Comparison of ENCODE assay signal across 1 cellular context in the genomic region with DNA sequence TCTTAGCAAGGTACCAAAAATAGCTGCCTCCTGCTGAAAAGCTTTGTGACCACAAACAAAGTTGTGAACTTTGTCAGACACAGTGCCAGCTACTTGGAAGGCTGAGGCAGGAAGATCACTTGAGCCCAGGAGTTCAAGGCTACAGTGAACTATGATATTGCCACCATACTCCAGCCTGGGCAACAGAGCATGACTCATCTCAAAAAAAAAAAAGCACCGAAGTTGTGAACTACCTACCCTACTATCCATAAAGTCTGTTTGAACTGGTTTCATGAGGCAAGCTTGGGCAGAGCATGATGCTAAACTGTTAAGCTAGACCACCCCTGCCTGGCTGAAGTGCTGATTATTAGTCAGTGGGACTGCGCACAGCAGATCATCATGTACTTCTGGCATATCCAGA.
TF ChIP-seq lines count a peak whose summit lies in the region.

No MANE protein-coding gene starts in this region.

TF ChIP-seq in HepG2, 621 proteins besides CTCF, POLR2A, EP300 and RAD21 (continued from another document and continues in another):
- TF ChIP-seq JUN (CRISPR knock-in tag; IDR thresholded peaks at IDR 0.05) (0 out of 2 replicates have a peak, but pooled peaks have one; percentile 47), REXO4 (CRISPR knock-in tag; IDR thresholded peaks at IDR 0.05; ENCODE audit: borderline replicate concordance) (no peak), ZSCAN12 (CRISPR knock-in tag; IDR thresholded peaks at IDR 0.05) (no peak), GTF3A (CRISPR knock-in tag; conservative IDR thresholded peaks at IDR 0.05) (no peak), THAP11 (CRISPR knock-in tag; IDR thresholded peaks at IDR 0.05) (no peak), NFE2L1 (CRISPR knock-in tag; IDR thresholded peaks at IDR 0.05; ENCODE audit: borderline replicate concordance) (no peak), ZNF703 (CRISPR knock-in tag; IDR thresholded peaks at IDR 0.05; ENCODE audit: borderline replicate concordance) (no peak), ZNF607 (CRISPR knock-in tag; IDR thresholded peaks at IDR 0.05; ENCODE audit: borderline replicate concordance) (no peak), RARA (CRISPR knock-in tag; IDR thresholded peaks at IDR 0.05) (peak; percentile 92), GFI1 (CRISPR knock-in tag; IDR thresholded peaks at IDR 0.05; ENCODE audit: borderline replicate concordance) (no peak), JUND (CRISPR knock-in tag; IDR thresholded peaks at IDR 0.05) (peak; percentile 70; the same call in 1 of the 2 replicates), ZNF441 (CRISPR knock-in tag; IDR thresholded peaks at IDR 0.05; ENCODE audit: borderline replicate concordance) (no peak), TEAD3 (CRISPR knock-in tag; optimal IDR thresholded peaks at IDR 0.05; ENCODE audit: borderline replicate concordance) (peak; percentile 43), MAZ (IDR thresholded peaks at IDR 0.05; ENCODE audit: borderline replicate concordance, low read depth, low read length) (no peak), MAZ (CRISPR knock-in tag; IDR thresholded peaks at IDR 0.05; ENCODE audit: low read depth) (no peak), ZNF30 (CRISPR knock-in tag; IDR thresholded peaks at IDR 0.05) (no peak), FOSL1 (CRISPR knock-in tag; IDR thresholded peaks at IDR 0.05; ENCODE audit: borderline replicate concordance) (peak; percentile 71; the same call in 1 of the 2 replicates), RXRB (CRISPR knock-in tag; IDR thresholded peaks at IDR 0.05; ENCODE audit: borderline replicate concordance) (peak; percentile 36; the same call in 1 of the 2 replicates), SP1 (IDR thresholded peaks at IDR 0.05) (no peak), SP1 (CRISPR knock-in tag; IDR thresholded peaks at IDR 0.05) (no peak), ZFP1 (CRISPR knock-in tag; IDR thresholded peaks at IDR 0.05) (peak; percentile 93), ZNF160 (CRISPR knock-in tag; IDR thresholded peaks at IDR 0.05) (no peak), TBL1XR1 (IDR thresholded peaks at IDR 0.05; ENCODE audit: borderline replicate concordance, low read length, partially characterized antibody) (no peak), HNF4A (CRISPR knock-in tag; IDR thresholded peaks at IDR 0.05) (peak; percentile 50; the same call in 1 of the 2 replicates), ARNT2 (CRISPR knock-in tag; IDR thresholded peaks at IDR 0.05; ENCODE audit: low read depth) (no peak), SPEN (CRISPR knock-in tag; IDR thresholded peaks at IDR 0.05; ENCODE audit: low read depth) (no peak), ATF1 (CRISPR knock-in tag; IDR thresholded peaks at IDR 0.05) (no peak)
- TF ChIP-seq, protein P1, sequence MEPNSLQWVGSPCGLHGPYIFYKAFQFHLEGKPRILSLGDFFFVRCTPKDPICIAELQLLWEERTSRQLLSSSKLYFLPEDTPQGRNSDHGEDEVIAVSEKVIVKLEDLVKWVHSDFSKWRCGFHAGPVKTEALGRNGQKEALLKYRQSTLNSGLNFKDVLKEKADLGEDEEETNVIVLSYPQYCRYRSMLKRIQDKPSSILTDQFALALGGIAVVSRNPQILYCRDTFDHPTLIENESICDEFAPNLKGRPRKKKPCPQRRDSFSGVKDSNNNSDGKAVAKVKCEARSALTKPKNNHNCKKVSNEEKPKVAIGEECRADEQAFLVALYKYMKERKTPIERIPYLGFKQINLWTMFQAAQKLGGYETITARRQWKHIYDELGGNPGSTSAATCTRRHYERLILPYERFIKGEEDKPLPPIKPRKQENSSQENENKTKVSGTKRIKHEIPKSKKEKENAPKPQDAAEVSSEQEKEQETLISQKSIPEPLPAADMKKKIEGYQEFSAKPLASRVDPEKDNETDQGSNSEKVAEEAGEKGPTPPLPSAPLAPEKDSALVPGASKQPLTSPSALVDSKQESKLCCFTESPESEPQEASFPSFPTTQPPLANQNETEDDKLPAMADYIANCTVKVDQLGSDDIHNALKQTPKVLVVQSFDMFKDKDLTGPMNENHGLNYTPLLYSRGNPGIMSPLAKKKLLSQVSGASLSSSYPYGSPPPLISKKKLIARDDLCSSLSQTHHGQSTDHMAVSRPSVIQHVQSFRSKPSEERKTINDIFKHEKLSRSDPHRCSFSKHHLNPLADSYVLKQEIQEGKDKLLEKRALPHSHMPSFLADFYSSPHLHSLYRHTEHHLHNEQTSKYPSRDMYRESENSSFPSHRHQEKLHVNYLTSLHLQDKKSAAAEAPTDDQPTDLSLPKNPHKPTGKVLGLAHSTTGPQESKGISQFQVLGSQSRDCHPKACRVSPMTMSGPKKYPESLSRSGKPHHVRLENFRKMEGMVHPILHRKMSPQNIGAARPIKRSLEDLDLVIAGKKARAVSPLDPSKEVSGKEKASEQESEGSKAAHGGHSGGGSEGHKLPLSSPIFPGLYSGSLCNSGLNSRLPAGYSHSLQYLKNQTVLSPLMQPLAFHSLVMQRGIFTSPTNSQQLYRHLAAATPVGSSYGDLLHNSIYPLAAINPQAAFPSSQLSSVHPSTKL (CRISPR knock-in tag; IDR thresholded peaks at IDR 0.05) = peak; percentile 66; the same call in 1 of the 2 replicates
- TF ChIP-seq, protein P2, sequence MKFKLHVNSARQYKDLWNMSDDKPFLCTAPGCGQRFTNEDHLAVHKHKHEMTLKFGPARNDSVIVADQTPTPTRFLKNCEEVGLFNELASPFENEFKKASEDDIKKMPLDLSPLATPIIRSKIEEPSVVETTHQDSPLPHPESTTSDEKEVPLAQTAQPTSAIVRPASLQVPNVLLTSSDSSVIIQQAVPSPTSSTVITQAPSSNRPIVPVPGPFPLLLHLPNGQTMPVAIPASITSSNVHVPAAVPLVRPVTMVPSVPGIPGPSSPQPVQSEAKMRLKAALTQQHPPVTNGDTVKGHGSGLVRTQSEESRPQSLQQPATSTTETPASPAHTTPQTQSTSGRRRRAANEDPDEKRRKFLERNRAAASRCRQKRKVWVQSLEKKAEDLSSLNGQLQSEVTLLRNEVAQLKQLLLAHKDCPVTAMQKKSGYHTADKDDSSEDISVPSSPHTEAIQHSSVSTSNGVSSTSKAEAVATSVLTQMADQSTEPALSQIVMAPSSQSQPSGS (CRISPR knock-in tag; IDR thresholded peaks at IDR 0.05) = no peak
- TF ChIP-seq, protein P3, sequence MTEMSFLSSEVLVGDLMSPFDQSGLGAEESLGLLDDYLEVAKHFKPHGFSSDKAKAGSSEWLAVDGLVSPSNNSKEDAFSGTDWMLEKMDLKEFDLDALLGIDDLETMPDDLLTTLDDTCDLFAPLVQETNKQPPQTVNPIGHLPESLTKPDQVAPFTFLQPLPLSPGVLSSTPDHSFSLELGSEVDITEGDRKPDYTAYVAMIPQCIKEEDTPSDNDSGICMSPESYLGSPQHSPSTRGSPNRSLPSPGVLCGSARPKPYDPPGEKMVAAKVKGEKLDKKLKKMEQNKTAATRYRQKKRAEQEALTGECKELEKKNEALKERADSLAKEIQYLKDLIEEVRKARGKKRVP (CRISPR knock-in tag; IDR thresholded peaks at IDR 0.05) = no peak
- TF ChIP-seq, protein P4, sequence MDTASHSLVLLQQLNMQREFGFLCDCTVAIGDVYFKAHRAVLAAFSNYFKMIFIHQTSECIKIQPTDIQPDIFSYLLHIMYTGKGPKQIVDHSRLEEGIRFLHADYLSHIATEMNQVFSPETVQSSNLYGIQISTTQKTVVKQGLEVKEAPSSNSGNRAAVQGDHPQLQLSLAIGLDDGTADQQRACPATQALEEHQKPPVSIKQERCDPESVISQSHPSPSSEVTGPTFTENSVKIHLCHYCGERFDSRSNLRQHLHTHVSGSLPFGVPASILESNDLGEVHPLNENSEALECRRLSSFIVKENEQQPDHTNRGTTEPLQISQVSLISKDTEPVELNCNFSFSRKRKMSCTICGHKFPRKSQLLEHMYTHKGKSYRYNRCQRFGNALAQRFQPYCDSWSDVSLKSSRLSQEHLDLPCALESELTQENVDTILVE (CRISPR knock-in tag; IDR thresholded peaks at IDR 0.05) = no peak
- TF ChIP-seq, protein P5, sequence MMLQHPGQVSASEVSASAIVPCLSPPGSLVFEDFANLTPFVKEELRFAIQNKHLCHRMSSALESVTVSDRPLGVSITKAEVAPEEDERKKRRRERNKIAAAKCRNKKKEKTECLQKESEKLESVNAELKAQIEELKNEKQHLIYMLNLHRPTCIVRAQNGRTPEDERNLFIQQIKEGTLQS (CRISPR knock-in tag; IDR thresholded peaks at IDR 0.05) = peak; percentile 61; the same call in 1 of the 2 replicates
- TF ChIP-seq, protein P6, sequence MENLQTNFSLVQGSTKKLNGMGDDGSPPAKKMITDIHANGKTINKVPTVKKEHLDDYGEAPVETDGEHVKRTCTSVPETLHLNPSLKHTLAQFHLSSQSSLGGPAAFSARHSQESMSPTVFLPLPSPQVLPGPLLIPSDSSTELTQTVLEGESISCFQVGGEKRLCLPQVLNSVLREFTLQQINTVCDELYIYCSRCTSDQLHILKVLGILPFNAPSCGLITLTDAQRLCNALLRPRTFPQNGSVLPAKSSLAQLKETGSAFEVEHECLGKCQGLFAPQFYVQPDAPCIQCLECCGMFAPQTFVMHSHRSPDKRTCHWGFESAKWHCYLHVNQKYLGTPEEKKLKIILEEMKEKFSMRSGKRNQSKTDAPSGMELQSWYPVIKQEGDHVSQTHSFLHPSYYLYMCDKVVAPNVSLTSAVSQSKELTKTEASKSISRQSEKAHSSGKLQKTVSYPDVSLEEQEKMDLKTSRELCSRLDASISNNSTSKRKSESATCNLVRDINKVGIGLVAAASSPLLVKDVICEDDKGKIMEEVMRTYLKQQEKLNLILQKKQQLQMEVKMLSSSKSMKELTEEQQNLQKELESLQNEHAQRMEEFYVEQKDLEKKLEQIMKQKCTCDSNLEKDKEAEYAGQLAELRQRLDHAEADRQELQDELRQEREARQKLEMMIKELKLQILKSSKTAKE (CRISPR knock-in tag; IDR thresholded peaks at IDR 0.05; ENCODE audit: borderline replicate concordance) = no peak
- TF ChIP-seq, protein P7, sequence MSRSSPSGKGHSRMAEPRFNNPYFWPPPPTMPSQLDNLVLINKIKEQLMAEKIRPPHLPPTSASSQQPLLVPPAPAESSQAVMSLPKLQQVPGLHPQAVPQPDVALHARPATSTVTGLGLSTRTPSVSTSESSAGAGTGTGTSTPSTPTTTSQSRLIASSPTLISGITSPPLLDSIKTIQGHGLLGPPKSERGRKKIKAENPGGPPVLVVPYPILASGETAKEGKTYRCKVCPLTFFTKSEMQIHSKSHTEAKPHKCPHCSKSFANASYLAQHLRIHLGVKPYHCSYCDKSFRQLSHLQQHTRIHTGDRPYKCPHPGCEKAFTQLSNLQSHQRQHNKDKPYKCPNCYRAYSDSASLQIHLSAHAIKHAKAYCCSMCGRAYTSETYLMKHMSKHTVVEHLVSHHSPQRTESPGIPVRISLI (CRISPR knock-in tag; IDR thresholded peaks at IDR 0.05; ENCODE audit: borderline replicate concordance) = peak; percentile 91
- TF ChIP-seq, protein P8, sequence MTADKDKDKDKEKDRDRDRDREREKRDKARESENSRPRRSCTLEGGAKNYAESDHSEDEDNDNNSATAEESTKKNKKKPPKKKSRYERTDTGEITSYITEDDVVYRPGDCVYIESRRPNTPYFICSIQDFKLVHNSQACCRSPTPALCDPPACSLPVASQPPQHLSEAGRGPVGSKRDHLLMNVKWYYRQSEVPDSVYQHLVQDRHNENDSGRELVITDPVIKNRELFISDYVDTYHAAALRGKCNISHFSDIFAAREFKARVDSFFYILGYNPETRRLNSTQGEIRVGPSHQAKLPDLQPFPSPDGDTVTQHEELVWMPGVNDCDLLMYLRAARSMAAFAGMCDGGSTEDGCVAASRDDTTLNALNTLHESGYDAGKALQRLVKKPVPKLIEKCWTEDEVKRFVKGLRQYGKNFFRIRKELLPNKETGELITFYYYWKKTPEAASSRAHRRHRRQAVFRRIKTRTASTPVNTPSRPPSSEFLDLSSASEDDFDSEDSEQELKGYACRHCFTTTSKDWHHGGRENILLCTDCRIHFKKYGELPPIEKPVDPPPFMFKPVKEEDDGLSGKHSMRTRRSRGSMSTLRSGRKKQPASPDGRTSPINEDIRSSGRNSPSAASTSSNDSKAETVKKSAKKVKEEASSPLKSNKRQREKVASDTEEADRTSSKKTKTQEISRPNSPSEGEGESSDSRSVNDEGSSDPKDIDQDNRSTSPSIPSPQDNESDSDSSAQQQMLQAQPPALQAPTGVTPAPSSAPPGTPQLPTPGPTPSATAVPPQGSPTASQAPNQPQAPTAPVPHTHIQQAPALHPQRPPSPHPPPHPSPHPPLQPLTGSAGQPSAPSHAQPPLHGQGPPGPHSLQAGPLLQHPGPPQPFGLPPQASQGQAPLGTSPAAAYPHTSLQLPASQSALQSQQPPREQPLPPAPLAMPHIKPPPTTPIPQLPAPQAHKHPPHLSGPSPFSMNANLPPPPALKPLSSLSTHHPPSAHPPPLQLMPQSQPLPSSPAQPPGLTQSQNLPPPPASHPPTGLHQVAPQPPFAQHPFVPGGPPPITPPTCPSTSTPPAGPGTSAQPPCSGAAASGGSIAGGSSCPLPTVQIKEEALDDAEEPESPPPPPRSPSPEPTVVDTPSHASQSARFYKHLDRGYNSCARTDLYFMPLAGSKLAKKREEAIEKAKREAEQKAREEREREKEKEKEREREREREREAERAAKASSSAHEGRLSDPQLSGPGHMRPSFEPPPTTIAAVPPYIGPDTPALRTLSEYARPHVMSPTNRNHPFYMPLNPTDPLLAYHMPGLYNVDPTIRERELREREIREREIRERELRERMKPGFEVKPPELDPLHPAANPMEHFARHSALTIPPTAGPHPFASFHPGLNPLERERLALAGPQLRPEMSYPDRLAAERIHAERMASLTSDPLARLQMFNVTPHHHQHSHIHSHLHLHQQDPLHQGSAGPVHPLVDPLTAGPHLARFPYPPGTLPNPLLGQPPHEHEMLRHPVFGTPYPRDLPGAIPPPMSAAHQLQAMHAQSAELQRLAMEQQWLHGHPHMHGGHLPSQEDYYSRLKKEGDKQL (CRISPR knock-in tag; IDR thresholded peaks at IDR 0.05; ENCODE audit: low read depth) = no peak
- TF ChIP-seq, protein P9, sequence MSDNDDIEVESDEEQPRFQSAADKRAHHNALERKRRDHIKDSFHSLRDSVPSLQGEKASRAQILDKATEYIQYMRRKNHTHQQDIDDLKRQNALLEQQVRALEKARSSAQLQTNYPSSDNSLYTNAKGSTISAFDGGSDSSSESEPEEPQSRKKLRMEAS (IDR thresholded peaks at IDR 0.05) = no peak
- TF ChIP-seq, protein P10, sequence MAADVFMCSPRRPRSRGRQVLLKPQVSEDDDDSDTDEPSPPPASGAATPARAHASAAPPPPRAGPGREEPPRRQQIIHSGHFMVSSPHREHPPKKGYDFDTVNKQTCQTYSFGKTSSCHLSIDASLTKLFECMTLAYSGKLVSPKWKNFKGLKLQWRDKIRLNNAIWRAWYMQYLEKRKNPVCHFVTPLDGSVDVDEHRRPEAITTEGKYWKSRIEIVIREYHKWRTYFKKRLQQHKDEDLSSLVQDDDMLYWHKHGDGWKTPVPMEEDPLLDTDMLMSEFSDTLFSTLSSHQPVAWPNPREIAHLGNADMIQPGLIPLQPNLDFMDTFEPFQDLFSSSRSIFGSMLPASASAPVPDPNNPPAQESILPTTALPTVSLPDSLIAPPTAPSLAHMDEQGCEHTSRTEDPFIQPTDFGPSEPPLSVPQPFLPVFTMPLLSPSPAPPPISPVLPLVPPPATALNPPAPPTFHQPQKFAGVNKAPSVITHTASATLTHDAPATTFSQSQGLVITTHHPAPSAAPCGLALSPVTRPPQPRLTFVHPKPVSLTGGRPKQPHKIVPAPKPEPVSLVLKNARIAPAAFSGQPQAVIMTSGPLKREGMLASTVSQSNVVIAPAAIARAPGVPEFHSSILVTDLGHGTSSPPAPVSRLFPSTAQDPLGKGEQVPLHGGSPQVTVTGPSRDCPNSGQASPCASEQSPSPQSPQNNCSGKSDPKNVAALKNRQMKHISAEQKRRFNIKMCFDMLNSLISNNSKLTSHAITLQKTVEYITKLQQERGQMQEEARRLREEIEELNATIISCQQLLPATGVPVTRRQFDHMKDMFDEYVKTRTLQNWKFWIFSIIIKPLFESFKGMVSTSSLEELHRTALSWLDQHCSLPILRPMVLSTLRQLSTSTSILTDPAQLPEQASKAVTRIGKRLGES (CRISPR knock-in tag; IDR thresholded peaks at IDR 0.05; ENCODE audit: borderline replicate concordance) = no peak
